In genomic region chr3:43286886-43287301, GRCh38 we compare ENCODE assay signal across 8 cellular contexts. TPM values are rescaled to one million over a fixed set of nuclear protein-coding genes. Genes with fewer than 3 reads are reported as not detected.
DNase-seq lines count a peak whose midpoint lies in the region; ATAC-seq and TF ChIP-seq lines count a peak whose summit lies in the region.

No MANE protein-coding gene starts in this region.

- H3K27ac Mint-ChIP-seq in brain = peak overlapping the region; percentile 54 to 97 (median 90)

- ATAC-seq in HG02938 (IDR thresholded peaks at IDR 0.05; ENCODE audit: unreplicated experiment) = peak; percentile 27
- ATAC-seq in RWPE2 (ENCODE audit: low read depth) = peak; percentile 9; the same call in 1 of the 3 replicates
- ATAC-seq in stimulated activated naive CD8-positive, alpha-beta T cell treated with anti-CD3 and anti-CD28 coated beads, Interleukin-15, Interleukin-2, amounts not matched to agents 100 U/mL and 50 U/mL, for 24 hours = peak; percentile 11

- peaks cover 7% of the 10 kb centered on the region for H3K27me3 Mint-ChIP-seq in brain

- H3K27ac ChIP-seq in RWPE2 (ENCODE audit: poor library complexity, severe bottlenecking) = peak overlapping the region; percentile 40

- TF ChIP-seq CTCF in RWPE2 (IDR thresholded peaks at IDR 0.05; ENCODE audit: poor library complexity, severe bottlenecking) = no peak
- TF ChIP-seq CTCF in brain (conservative IDR thresholded peaks at IDR 0.05) = no peak

- H3K4me3 ChIP-seq in RWPE2 (ENCODE audit: severe bottlenecking) = peak overlapping the region; percentile 97

- H3K4me3 Mint-ChIP-seq in brain = peak overlapping the region; percentile 88 to 99 (median 97)

- peaks cover 52% of the 10 kb centered on the region for H3K4me1 Mint-ChIP-seq in brain

- DNase-seq in stimulated activated CD4-positive, alpha-beta T cell treated with anti-CD3 and anti-CD28 coated beads, Interleukin-12 subunit alpha, Interleukin-12 subunit beta, amount 100 ng/mL, for 4 hours = peak; percentile 27
- DNase-seq in stimulated activated CD4-positive, alpha-beta T cell treated with anti-CD3 and anti-CD28 coated beads, Interleukin-1b, Interleukin-23, amount 100 ng/mL, for 48 hours = no peak
- DNase-seq in RWPE2 (ENCODE audit: low spot score) (no peak), iris pigment epithelial cell (ENCODE audit: low read depth) (peak; percentile 18), NCI-H774 (lab: John Stamatoyannopoulos, UW) (no peak)
- DNase-seq in stimulated activated naive CD8-positive, alpha-beta T cell treated with anti-CD3 and anti-CD28 coated beads, Interleukin-15, Interleukin-2, amounts not matched to agents 100 U/mL and 50 U/mL, for 24 hours = peak; percentile 36

- H3K36me3 Mint-ChIP-seq in brain = peaks cover 4% of the 10 kb centered on the region

- H3K4me1 ChIP-seq in RWPE2 (ENCODE audit: insufficient read depth, poor library complexity, severe bottlenecking) = peaks cover 29% of the 10 kb centered on the region

- peaks cover 17% of the 10 kb centered on the region; the same call in 1 of the 2 replicates for H3K36me3 ChIP-seq in RWPE2 (ENCODE audit: low read depth)

- H3K9me3 ChIP-seq in RWPE2 (ENCODE audit: severe bottlenecking) = no peaks in the 10 kb centered on the region

- no peaks in the 10 kb centered on the region for H3K27me3 ChIP-seq in RWPE2 (ENCODE audit: insufficient read depth, poor library complexity, severe bottlenecking)

- H3K9me3 Mint-ChIP-seq in brain = peaks cover 0 to 2% (median 0%) of the 10 kb centered on the region in 5 experiments

RNA-seq across cellular contexts. Expression of gene SNRK, which starts 0.6 kb away (rescaled TPM):
- 11.9 TPM for polyA plus RNA-seq in brain (ENCODE audit: insufficient read depth, low read depth, low replicate concordance)

Comparison
In these comparisons a context has a peak if more than half of its experiments do, and no peak if none do; other contexts are left out.
1. DNase-seq: peak in stimulated activated CD4-positive, alpha-beta T cell treated with anti-CD3 and anti-CD28 coated beads, Interleukin-12 subunit alpha, Interleukin-12 subunit beta, amount 100 ng/mL, for 4 hours (single experiment), iris pigment epithelial cell (single experiment) and stimulated activated naive CD8-positive, alpha-beta T cell treated with anti-CD3 and anti-CD28 coated beads, Interleukin-15, Interleukin-2, amounts not matched to agents 100 U/mL and 50 U/mL, for 24 hours (single experiment); none in stimulated activated CD4-positive, alpha-beta T cell treated with anti-CD3 and anti-CD28 coated beads, Interleukin-1b, Interleukin-23, amount 100 ng/mL, for 48 hours (single experiment), RWPE2 (single experiment) and NCI-H774 (single experiment).
2. Peak in every context shown above with its lines, with median percentiles within 50 percentile points of each other: ATAC-seq.